ENCODE assay signal across 1 cellular context in the genomic region with DNA sequence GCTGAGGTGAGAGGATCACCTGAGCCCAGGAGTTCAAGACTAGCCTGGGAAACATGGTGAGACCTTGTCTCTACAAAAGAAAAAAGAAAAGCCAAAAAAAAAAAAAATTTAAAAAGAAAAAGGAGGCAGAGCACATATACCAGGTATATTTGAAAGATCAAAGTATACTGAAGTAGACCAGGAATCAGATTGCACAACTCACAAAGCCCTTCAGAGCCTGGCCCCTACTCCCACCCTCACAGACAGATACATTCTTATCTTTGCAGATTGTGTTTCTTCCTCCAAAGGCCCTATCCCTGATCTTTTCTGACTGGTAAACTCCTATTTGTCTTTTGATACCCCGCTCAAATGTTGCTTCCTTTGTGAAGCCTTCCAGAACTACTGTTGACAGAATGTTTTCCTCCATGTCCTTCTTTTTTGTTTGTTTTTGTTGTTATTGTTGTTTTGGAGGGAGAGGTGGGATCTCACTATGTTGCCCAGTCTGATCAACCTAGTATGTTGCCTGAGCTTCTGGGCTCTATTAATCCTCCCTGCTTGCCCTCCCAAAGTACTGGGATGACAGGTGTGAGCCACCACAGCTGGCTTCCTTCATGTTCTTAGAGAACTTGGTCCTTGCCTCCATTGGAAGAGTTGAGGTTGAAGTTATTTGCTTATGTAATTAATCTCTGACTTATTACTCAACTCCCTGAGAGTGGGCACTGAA.
A peak's percentile ranks its signal among the peaks of the same experiment; 100 is the strongest.
TF ChIP-seq lines count a peak whose summit lies in the region.

No MANE protein-coding gene starts in this region.

TF ChIP-seq in HepG2, 621 proteins besides CTCF, POLR2A, EP300 and RAD21 (continued from another document):
- TF ChIP-seq, protein P1, sequence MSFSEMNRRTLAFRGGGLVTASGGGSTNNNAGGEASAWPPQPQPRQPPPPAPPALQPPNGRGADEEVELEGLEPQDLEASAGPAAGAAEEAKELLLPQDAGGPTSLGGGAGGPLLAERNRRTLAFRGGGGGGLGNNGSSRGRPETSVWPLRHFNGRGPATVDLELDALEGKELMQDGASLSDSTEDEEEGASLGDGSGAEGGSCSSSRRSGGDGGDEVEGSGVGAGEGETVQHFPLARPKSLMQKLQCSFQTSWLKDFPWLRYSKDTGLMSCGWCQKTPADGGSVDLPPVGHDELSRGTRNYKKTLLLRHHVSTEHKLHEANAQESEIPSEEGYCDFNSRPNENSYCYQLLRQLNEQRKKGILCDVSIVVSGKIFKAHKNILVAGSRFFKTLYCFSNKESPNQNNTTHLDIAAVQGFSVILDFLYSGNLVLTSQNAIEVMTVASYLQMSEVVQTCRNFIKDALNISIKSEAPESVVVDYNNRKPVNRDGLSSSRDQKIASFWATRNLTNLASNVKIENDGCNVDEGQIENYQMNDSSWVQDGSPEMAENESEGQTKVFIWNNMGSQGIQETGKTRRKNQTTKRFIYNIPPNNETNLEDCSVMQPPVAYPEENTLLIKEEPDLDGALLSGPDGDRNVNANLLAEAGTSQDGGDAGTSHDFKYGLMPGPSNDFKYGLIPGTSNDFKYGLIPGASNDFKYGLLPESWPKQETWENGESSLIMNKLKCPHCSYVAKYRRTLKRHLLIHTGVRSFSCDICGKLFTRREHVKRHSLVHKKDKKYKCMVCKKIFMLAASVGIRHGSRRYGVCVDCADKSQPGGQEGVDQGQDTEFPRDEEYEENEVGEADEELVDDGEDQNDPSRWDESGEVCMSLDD (CRISPR knock-in tag; IDR thresholded peaks at IDR 0.05; ENCODE audit: borderline replicate concordance), result no peak
- no peak for TF ChIP-seq ZNF562 (CRISPR knock-in tag; IDR thresholded peaks at IDR 0.05; ENCODE audit: borderline replicate concordance)
- TF ChIP-seq CENPX (CRISPR knock-in tag; IDR thresholded peaks at IDR 0.05), result no peak
- no peak for TF ChIP-seq SIN3A (IDR thresholded peaks at IDR 0.05; ENCODE audit: borderline replicate concordance, low read depth, low read length)
- no peak for TF ChIP-seq ZNF841 (CRISPR knock-in tag; IDR thresholded peaks at IDR 0.05; ENCODE audit: borderline replicate concordance)
- TF ChIP-seq, protein P2, sequence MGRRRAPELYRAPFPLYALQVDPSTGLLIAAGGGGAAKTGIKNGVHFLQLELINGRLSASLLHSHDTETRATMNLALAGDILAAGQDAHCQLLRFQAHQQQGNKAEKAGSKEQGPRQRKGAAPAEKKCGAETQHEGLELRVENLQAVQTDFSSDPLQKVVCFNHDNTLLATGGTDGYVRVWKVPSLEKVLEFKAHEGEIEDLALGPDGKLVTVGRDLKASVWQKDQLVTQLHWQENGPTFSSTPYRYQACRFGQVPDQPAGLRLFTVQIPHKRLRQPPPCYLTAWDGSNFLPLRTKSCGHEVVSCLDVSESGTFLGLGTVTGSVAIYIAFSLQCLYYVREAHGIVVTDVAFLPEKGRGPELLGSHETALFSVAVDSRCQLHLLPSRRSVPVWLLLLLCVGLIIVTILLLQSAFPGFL (CRISPR knock-in tag; IDR thresholded peaks at IDR 0.05), result no peak
- TF ChIP-seq KDM4B (CRISPR knock-in tag; IDR thresholded peaks at IDR 0.05), result no peak
- TF ChIP-seq DNMT3B (CRISPR knock-in tag; conservative IDR thresholded peaks at IDR 0.05), result no peak
- no peak for TF ChIP-seq ZSCAN22 (CRISPR knock-in tag; IDR thresholded peaks at IDR 0.05)
- no peak for TF ChIP-seq HHEX (CRISPR knock-in tag; IDR thresholded peaks at IDR 0.05)
- no peak for TF ChIP-seq FOXK2 (IDR thresholded peaks at IDR 0.05)
- TF ChIP-seq SALL1 (CRISPR knock-in tag; IDR thresholded peaks at IDR 0.05), result no peak
- TF ChIP-seq, protein P3, sequence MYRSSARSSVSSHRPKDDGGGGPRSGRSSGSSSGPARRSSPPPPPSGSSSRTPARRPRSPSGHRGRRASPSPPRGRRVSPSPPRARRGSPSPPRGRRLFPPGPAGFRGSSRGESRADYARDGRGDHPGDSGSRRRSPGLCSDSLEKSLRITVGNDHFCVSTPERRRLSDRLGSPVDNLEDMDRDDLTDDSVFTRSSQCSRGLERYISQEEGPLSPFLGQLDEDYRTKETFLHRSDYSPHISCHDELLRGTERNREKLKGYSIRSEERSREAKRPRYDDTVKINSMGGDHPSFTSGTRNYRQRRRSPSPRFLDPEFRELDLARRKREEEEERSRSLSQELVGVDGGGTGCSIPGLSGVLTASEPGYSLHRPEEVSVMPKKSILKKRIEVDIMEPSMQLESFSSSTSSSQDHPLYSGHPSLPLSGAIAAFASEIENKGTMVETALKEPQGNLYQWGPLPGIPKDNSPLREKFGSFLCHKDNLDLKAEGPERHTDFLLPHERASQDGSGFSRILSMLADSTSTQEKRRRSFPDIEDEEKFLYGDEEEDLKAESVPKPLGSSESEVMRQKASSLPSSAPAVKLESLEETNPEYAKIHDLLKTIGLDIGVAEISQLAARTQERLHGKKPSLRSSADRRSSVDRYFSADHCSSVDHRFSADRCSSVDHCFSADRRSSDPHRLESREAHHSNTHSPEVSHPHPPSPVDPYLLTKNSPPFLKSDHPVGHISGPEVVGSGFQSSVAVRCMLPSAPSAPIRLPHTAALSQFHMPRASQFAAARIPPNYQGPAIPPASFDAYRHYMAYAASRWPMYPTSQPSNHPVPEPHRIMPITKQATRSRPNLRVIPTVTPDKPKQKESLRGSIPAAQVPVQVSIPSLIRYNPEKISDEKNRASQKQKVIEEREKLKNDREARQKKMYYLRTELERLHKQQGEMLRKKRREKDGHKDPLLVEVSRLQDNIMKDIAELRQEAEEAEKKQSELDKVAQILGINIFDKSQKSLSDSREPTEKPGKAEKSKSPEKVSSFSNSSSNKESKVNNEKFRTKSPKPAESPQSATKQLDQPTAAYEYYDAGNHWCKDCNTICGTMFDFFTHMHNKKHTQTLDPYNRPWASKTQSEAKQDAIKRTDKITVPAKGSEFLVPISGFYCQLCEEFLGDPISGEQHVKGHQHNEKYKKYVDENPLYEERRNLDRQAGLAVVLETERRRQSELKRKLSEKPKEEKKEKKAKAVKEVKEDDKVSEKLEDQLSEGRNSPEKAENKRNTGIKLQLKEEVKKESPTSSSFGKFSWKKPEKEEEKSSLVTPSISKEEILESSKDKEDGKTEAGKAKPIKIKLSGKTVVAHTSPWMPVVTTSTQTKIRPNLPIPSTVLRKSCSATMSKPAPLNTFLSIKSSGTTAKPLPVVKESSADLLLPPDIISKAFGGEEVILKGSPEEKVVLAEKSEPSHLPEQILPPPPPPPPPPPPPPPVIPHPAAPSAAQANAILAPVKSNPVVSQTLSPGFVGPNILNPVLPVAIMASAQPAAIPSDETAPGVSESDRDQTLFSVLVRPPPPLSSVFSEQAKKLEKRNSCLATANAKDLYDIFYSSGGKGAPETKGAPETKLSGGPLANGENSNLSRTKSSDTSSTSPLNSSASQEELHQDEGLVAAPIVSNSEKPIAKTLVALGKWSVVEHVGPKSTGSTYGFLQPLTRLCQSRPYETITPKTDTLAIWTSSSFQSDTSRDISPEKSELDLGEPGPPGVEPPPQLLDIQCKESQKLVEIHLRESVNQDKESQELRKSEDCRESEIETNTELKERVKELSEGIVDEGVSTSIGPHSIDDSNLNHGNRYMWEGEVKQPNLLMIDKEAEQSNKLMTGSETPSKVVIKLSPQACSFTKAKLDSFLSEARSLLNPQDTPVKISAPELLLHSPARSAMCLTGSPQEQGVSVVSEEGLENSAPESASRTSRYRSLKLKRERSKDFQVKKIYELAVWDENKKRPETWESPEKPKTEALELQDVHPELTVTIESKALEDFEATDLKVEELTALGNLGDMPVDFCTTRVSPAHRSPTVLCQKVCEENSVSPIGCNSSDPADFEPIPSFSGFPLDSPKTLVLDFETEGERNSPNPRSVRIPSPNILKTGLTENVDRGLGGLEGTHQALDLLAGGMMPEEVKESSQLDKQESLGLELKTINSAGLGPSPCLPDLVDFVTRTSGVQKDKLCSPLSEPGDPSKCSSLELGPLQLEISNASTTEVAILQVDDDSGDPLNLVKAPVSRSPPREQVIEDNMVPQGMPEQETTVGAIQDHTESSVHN (CRISPR knock-in tag; IDR thresholded peaks at IDR 0.05), result no peak
- no peak for TF ChIP-seq GFI1 (CRISPR knock-in tag; IDR thresholded peaks at IDR 0.05; ENCODE audit: borderline replicate concordance)
- no peak for TF ChIP-seq ZNF160 (CRISPR knock-in tag; IDR thresholded peaks at IDR 0.05)
- TF ChIP-seq RORA (CRISPR knock-in tag; IDR thresholded peaks at IDR 0.05), result no peak
- no peak for TF ChIP-seq ZSCAN20 (CRISPR knock-in tag; IDR thresholded peaks at IDR 0.05; ENCODE audit: borderline replicate concordance)
- no peak for TF ChIP-seq NR2F1 (CRISPR knock-in tag; IDR thresholded peaks at IDR 0.05)
- TF ChIP-seq, protein P4, sequence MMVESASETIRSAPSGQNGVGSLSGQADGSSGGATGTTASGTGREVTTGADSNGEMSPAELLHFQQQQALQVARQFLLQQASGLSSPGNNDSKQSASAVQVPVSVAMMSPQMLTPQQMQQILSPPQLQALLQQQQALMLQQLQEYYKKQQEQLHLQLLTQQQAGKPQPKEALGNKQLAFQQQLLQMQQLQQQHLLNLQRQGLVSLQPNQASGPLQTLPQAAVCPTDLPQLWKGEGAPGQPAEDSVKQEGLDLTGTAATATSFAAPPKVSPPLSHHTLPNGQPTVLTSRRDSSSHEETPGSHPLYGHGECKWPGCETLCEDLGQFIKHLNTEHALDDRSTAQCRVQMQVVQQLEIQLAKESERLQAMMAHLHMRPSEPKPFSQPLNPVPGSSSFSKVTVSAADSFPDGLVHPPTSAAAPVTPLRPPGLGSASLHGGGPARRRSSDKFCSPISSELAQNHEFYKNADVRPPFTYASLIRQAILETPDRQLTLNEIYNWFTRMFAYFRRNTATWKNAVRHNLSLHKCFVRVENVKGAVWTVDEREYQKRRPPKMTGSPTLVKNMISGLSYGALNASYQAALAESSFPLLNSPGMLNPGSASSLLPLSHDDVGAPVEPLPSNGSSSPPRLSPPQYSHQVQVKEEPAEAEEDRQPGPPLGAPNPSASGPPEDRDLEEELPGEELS (CRISPR knock-in tag; IDR thresholded peaks at IDR 0.05), result peak; percentile 52
- TF ChIP-seq KLF6 (CRISPR knock-in tag; IDR thresholded peaks at IDR 0.05), result no peak
- TF ChIP-seq, protein P5, sequence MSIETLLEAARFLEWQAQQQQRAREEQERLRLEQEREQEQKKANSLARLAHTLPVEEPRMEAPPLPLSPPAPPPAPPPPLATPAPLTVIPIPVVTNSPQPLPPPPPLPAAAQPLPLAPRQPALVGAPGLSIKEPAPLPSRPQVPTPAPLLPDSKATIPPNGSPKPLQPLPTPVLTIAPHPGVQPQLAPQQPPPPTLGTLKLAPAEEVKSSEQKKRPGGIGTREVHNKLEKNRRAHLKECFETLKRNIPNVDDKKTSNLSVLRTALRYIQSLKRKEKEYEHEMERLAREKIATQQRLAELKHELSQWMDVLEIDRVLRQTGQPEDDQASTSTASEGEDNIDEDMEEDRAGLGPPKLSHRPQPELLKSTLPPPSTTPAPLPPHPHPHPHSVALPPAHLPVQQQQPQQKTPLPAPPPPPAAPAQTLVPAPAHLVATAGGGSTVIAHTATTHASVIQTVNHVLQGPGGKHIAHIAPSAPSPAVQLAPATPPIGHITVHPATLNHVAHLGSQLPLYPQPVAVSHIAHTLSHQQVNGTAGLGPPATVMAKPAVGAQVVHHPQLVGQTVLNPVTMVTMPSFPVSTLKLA (IDR thresholded peaks at IDR 0.05), result no peak
- TF ChIP-seq, protein P6, sequence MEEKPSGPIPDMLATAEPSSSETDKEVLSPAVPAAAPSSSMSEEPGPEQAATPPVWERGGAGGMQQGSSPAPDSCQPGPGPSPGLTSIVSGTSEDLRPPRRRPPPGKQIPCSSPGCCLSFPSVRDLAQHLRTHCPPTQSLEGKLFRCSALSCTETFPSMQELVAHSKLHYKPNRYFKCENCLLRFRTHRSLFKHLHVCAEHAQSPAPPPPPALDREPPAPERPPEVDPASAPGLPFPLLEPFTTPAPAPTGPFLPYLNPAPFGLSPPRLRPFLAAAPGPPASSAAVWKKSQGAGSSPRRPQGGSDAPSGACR (CRISPR knock-in tag; IDR thresholded peaks at IDR 0.05), result no peak
